Comparison of ENCODE assay signal across 10 cellular contexts in the genomic region with DNA sequence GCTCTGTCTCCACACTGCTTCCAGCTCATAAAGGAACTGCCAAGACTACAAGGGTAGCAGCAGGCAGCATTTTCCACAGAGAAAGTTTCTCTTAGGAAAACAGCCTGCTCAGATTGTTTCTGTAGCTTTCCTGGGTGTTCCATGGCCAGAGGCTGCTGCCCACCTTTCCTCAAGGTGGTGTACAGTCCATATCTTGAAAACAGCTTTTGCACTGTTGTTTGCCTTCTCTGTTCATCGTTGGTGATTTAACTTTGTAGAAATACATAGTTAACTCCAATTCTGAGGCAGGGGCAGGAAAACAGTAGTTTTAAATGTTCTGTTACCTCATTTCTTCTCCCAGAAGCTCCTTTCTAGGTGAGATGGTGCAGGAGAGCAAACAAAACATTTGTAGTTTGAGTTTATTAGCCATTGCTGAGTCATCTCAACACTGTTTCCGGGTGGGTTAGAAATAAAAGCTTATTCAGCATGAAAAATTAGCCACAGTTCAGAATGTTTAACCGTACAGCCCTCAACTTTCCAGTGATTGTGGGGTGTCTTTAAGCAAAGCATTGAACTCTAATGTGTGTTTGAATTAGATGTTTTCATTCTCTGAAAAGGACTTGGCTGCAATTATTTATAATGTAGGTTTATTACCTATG. TPM values are rescaled to one million over a fixed set of nuclear protein-coding genes. Genes with fewer than 3 reads are reported as not detected.
DNase-seq lines count a peak whose midpoint lies in the region; ATAC-seq and TF ChIP-seq lines count a peak whose summit lies in the region.
"Had no signal": no experiment of that assay in that cellular context is flagged by ENCODE, and none has a peak within 500 bp of the region (broad histone marks: within the 10 kb centered on the region; RNA-seq: fewer than 3 reads in every experiment).

No MANE protein-coding gene starts in this region.

- peak overlapping the region; percentile 46 to 51 for H3K27ac Mint-ChIP-seq in activated naive CD4-positive, alpha-beta T cell treated with anti-CD3 and anti-CD28 coated beads, Interleukin-2, amount 50 U/mL, for 72 hours
- no peak overlapping the region for H3K27ac Mint-ChIP-seq in progenitor cell of endocrine pancreas

- peaks cover 18% of the 10 kb centered on the region for H3K79me1 ChIP-seq in mesenchymal stem cell (replicated peaks; ENCODE audit: low read length, poor library complexity, severe bottlenecking)

- intact Hi-C loops in transverse colon (cut with DNase I; ENCODE audit: low total_unique reads) = no loop called here

- no peak overlapping the region for H3K23ac ChIP-seq in mesenchymal stem cell (ENCODE audit: low read length in 2 of 2)

- no peak for DNase-seq in DND-41
- peak; percentile 18 for DNase-seq in KG1 (lab: John Stamatoyannopoulos, UW)
- no peak for DNase-seq in activated naive CD4-positive, alpha-beta T cell treated with anti-CD3 and anti-CD28 coated beads, Interleukin-2, amount 50 U/mL, for 72 hours (ENCODE audit: low spot score in 2 of 2)
- peak; percentile 50 for DNase-seq in mesenchymal stem cell
- no peak for DNase-seq in progenitor cell of endocrine pancreas (ENCODE audit: low spot score, unreplicated experiment)
- DNase-seq in SIG-M5 treated with dmso at 0.1 percent for 504 hours (lab: John Stamatoyannopoulos, UW; ENCODE audit: unreplicated experiment) = no peak
- no peak for DNase-seq in transverse colon
- no peak for DNase-seq in SHP77 treated with DMSO at 0.1 percent for 48 hours (lab: John Stamatoyannopoulos, UW)
- DNase-seq: activated effector memory CD4-positive, alpha-beta T cell treated with anti-CD3 and anti-CD28 coated beads, Interleukin-2, amount 50 U/mL, for 16 hours; NCI-H1048 had no signal

- H3K18ac ChIP-seq in mesenchymal stem cell (ENCODE audit: low read depth in 1 of 2, low read length in 2 of 2) = peak overlapping the region; percentile 8 to 67

- H2BK5ac ChIP-seq in mesenchymal stem cell (ENCODE audit: low read depth, low read length, poor library complexity, severe bottlenecking) = no peak overlapping the region

- peak overlapping the region in 1 of 2 experiments; percentile 59 for H2BK12ac ChIP-seq in mesenchymal stem cell (ENCODE audit: low read length in 2 of 2)

- no peaks in the 10 kb centered on the region for H3K27me3 Mint-ChIP-seq in progenitor cell of endocrine pancreas

- no peak overlapping the region for H3K4me2 ChIP-seq in DND-41 (ENCODE audit: insufficient read depth, low read length)
- H3K4me2 ChIP-seq in mesenchymal stem cell (ENCODE audit: low read length, poor library complexity, severe bottlenecking) = no peak overlapping the region

- H4K20me1 ChIP-seq in DND-41 (ENCODE audit: insufficient read depth, low read length) = peaks cover 4% of the 10 kb centered on the region; the same call in 1 of the 2 replicates

- TF ChIP-seq POLR2A in transverse colon (IDR thresholded peaks at IDR 0.05) = no peak

- in situ Hi-C loops in transverse colon (cut with MboI; ENCODE audit: low pct_ligation_motif_present in 1 of 4, low pct_unique_long_range_greater_than_20kb in 1 of 4, low sequenced_read_pairs in 3 of 4) = no loop called here

- H3K36me3 ChIP-seq in DND-41 (ENCODE audit: insufficient read depth, low read length) = peaks cover 78% of the 10 kb centered on the region
- peaks cover 35 to 61% of the 10 kb centered on the region in 2 experiments for H3K36me3 ChIP-seq in mesenchymal stem cell (ENCODE audit: control insufficient read depth in 1 of 2, insufficient read depth in 2 of 2, low read depth in 1 of 2, low read length in 2 of 2)
- H3K36me3 ChIP-seq in transverse colon = peaks cover 0 to 22% (median 11%) of the 10 kb centered on the region in 4 donors

- H3K4ac ChIP-seq in mesenchymal stem cell (ENCODE audit: low read depth in 1 of 2, low read length in 2 of 2) = no peak overlapping the region

- TF ChIP-seq CTCF in DND-41 (IDR thresholded peaks at IDR 0.05; ENCODE audit: borderline replicate concordance, extremely low read depth, low read length, poor library complexity, severe bottlenecking) (no peak), progenitor cell of endocrine pancreas (IDR thresholded peaks at IDR 0.05; ENCODE audit: unreplicated experiment) (no peak), transverse colon (IDR thresholded peaks at IDR 0.05) (no peak)

- H3K4me3 ChIP-seq in DND-41 (ENCODE audit: low read depth in 1 of 2, low read length in 2 of 2) (no peak overlapping the region), mesenchymal stem cell (ENCODE audit: insufficient read depth in 1 of 2, low read depth in 1 of 2, low read length in 2 of 2) (no peak overlapping the region), transverse colon (no peak overlapping the region)

- peak overlapping the region; percentile 26 for H2BK15ac ChIP-seq in mesenchymal stem cell (ENCODE audit: low read depth, poor library complexity, severe bottlenecking)

- H3K27me3 ChIP-seq in DND-41 (ENCODE audit: insufficient read depth, low read length, poor library complexity) = no peaks in the 10 kb centered on the region
- no peaks in the 10 kb centered on the region for H3K27me3 ChIP-seq in mesenchymal stem cell (ENCODE audit: control insufficient read depth in 1 of 2, insufficient read depth in 1 of 2, low read length in 2 of 2)
- no peaks in the 10 kb centered on the region for H3K27me3 ChIP-seq in transverse colon

- H3K9me3 ChIP-seq in DND-41 (ENCODE audit: insufficient read depth, low read length, severe bottlenecking) = no peaks in the 10 kb centered on the region
- H3K9me3 ChIP-seq in mesenchymal stem cell (ENCODE audit: control insufficient read depth, low read length) = no peaks in the 10 kb centered on the region
- no peaks in the 10 kb centered on the region for H3K9me3 ChIP-seq in transverse colon

- 32% methylated on average over 2 of the region's 3 CpGs for WGBS in mesenchymal stem cell
- WGBS in transverse colon (ENCODE audit: low coverage in 1 of 2), 2 donors = 25 to 35% methylated on average over 3 of the region's 3 CpGs

- no peak overlapping the region for H3K4me3 Mint-ChIP-seq in progenitor cell of endocrine pancreas (ENCODE audit: low read depth)

- peaks cover 12 to 15% of the 10 kb centered on the region in 2 donors for H3K36me3 Mint-ChIP-seq in activated naive CD4-positive, alpha-beta T cell treated with anti-CD3 and anti-CD28 coated beads, Interleukin-2, amount 50 U/mL, for 72 hours
- H3K36me3 Mint-ChIP-seq in progenitor cell of endocrine pancreas (ENCODE audit: insufficient read depth) = peaks cover 19% of the 10 kb centered on the region

- H2AFZ ChIP-seq in DND-41 (ENCODE audit: low read depth, low read length) (no peak overlapping the region), mesenchymal stem cell (ENCODE audit: low read depth, low read length) (no peak overlapping the region)

- H3K9me3 Mint-ChIP-seq in activated naive CD4-positive, alpha-beta T cell treated with anti-CD3 and anti-CD28 coated beads, Interleukin-2, amount 50 U/mL, for 72 hours = no peaks in the 10 kb centered on the region
- no peaks in the 10 kb centered on the region for H3K9me3 Mint-ChIP-seq in progenitor cell of endocrine pancreas (ENCODE audit: low read depth)

- H3K14ac ChIP-seq in mesenchymal stem cell (ENCODE audit: low read length in 2 of 2) = no peak overlapping the region

- no peak for TF ChIP-seq EP300 in transverse colon (IDR thresholded peaks at IDR 0.05; ENCODE audit: low read depth)

- H2AK5ac ChIP-seq in mesenchymal stem cell (ENCODE audit: low read length, severe bottlenecking) = no peak overlapping the region

- no peak overlapping the region for H3K9ac ChIP-seq in DND-41 (ENCODE audit: low read depth, low read length)
- no peak overlapping the region for H3K9ac ChIP-seq in mesenchymal stem cell (ENCODE audit: low read length)

- H3K4me1 Mint-ChIP-seq in progenitor cell of endocrine pancreas (ENCODE audit: low read depth) = no peaks in the 10 kb centered on the region

- no peak overlapping the region for H4K91ac ChIP-seq in mesenchymal stem cell (ENCODE audit: low read length)

- H3K27ac ChIP-seq in DND-41 (ENCODE audit: low read length) = peak overlapping the region; percentile 3
- peak overlapping the region; percentile 46 for H3K27ac ChIP-seq in mesenchymal stem cell (ENCODE audit: low read length, poor library complexity, severe bottlenecking)
- H3K27ac ChIP-seq in transverse colon = peak overlapping the region in 1 of 4 donors; percentile 25

- no peak overlapping the region for H4K8ac ChIP-seq in mesenchymal stem cell (ENCODE audit: low read length)

- ATAC-seq in DND-41 (ENCODE audit: insufficient read depth, low read depth) = no peak
- no peak for ATAC-seq in activated naive CD4-positive, alpha-beta T cell treated with anti-CD3 and anti-CD28 coated beads, Interleukin-2, amount 50 U/mL, for 72 hours

- no peak overlapping the region for H2BK120ac ChIP-seq in mesenchymal stem cell (ENCODE audit: low read depth, low read length)

- H3K4me1 ChIP-seq in DND-41 (ENCODE audit: insufficient read depth, low read length) = no peaks in the 10 kb centered on the region
- peaks cover 19% of the 10 kb centered on the region for H3K4me1 ChIP-seq in mesenchymal stem cell (ENCODE audit: control insufficient read depth, insufficient read depth, low read depth, low read length)
- peaks cover 0 to 7% (median 2%) of the 10 kb centered on the region in 4 donors for H3K4me1 ChIP-seq in transverse colon

- H3K79me2 ChIP-seq in DND-41 (ENCODE audit: insufficient read depth, low read length) = no peaks in the 10 kb centered on the region

RNA-seq across cellular contexts. Expression of a gene that starts 41.7 kb away (rescaled TPM):
- total RNA-seq in activated naive CD4-positive, alpha-beta T cell treated with anti-CD3 and anti-CD28 coated beads, Interleukin-2, amount 50 U/mL, for 72 hours = 10 to 100 TPM; 42.4 to 60.1 TPM
- 14.2 TPM for polyA plus RNA-seq in mesenchymal stem cell (2013, experiment 1 of 2)
- polyA plus RNA-seq in mesenchymal stem cell (2013, experiment 2 of 2) = 13.3 TPM
- total RNA-seq in progenitor cell of endocrine pancreas = 70.2 and 70.7 TPM in 2 replicates
- total RNA-seq in transverse colon = 100 to 1,000 TPM in 2 of 4 donors, 10 to 100 TPM in 2; 68.8 to 121 (median 92.9) TPM

Comparison
In these comparisons a context has a peak if more than half of its experiments do, and no peak if none do; other contexts are left out.
1. DNase-seq: peak in KG1 (single experiment) and mesenchymal stem cell (single experiment); none in DND-41 (single experiment), activated naive CD4-positive, alpha-beta T cell treated with anti-CD3 and anti-CD28 coated beads, Interleukin-2, amount 50 U/mL, for 72 hours (0 of 2), progenitor cell of endocrine pancreas (single experiment), SIG-M5 treated with dmso at 0.1 percent for 504 hours (single experiment), transverse colon (single experiment) and SHP77 treated with DMSO at 0.1 percent for 48 hours (single experiment).